ENCODE assay signal across 24 cellular contexts in the genomic region with DNA sequence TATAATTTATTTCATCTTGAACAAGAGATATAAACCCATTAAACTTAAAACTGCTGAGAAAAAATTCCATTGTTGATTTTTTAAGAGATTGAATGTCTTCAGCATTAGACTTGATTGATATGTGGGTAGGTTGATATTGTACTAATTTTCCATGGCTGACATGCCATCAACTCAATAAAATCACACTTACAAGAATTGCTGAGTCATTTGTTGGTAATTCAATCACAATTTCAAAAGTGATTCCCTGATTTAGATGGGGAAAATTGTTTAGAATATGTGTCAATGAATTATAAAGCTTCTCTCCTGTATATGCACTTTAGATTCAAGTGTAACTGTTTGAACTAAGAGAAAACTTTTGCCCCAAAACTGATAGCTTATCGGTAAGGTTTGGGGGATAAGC.
A peak's percentile ranks its signal among the peaks of the same experiment; 100 is the strongest.
DNase-seq lines count a peak whose midpoint lies in the region; ATAC-seq, FAIRE-seq and TF ChIP-seq lines count a peak whose summit lies in the region.
"Had no signal": no experiment of that assay in that cellular context is flagged by ENCODE, and none has a peak within 500 bp of the region (broad histone marks: within the 10 kb centered on the region; RNA-seq: fewer than 3 reads in every experiment).

No MANE protein-coding gene starts in this region.

- BruUV-seq in IMR-90 (replicated peaks; lab: Mats Ljungman, UMichigan), result no TSS peak
- BruUV-seq in K562 (replicated peaks; lab: Mats Ljungman, UMichigan), result no TSS peak

- DNase-seq in IMR-90 (no peak), K562 (ENCODE audit: extremely low read depth in 1 of 4, low spot score in 3 of 4) (no peak), frontal cortex (ENCODE audit: low spot score in 2 of 2) (no peak), inferior parietal cortex (ENCODE audit: extremely low spot score) (no peak), GDM1 (lab: John Stamatoyannopoulos, UW) (no peak)
- DNase-seq: 8988T; ACHN; BE2C; C1 segment of cervical spinal cord; CD4-positive, alpha-beta memory T cell; CD4-positive, CD25-positive, alpha-beta regulatory T cell; CD8-positive, alpha-beta memory T cell; COR-L47; DMS 273 treated with DMSO at 0.1 percent for 48 hours; DMS153; DMS53; DMS79; DND-41; EL; GF-D8 had no signal

- H3K9ac ChIP-seq in IMR-90 (ENCODE audit: low read depth, low read length) (no peak overlapping the region), K562 (ENCODE audit: insufficient read depth in 1 of 2, low read depth in 2 of 2, low read length in 2 of 2) (no peak overlapping the region)
- H3K9ac ChIP-seq: BLaER1 had no signal

- no peak overlapping the region for H2AFZ ChIP-seq in IMR-90 (replicated peaks; ENCODE audit: low read length, poor library complexity)
- H2AFZ ChIP-seq in K562 (ENCODE audit: low read depth, low read length), result no peak overlapping the region

- H3K4me1 ChIP-seq in IMR-90 (ENCODE audit: control insufficient read depth, insufficient read depth, low read length), result no peaks in the 10 kb centered on the region
- H3K4me1 ChIP-seq in K562 (replicated peaks in 1 of 2; ENCODE audit: control insufficient read depth in 2 of 2, insufficient read depth in 2 of 2, low read length in 2 of 2), result no peaks in the 10 kb centered on the region
- H3K4me1 ChIP-seq: BE2C, BLaER1 had no signal

- no peak overlapping the region for H3K23ac ChIP-seq in IMR-90 (ENCODE audit: low read depth, low read length)

- no peaks in the 10 kb centered on the region for H3K9me1 ChIP-seq in IMR-90 (ENCODE audit: insufficient read depth, low read length)
- H3K9me1 ChIP-seq in K562 (ENCODE audit: control insufficient read depth, insufficient read depth, low read length), result no peaks in the 10 kb centered on the region

- H2BK20ac ChIP-seq in IMR-90 (ENCODE audit: low read depth, low read length), result no peak overlapping the region

- no peaks in the 10 kb centered on the region for H3K79me2 ChIP-seq in K562 (ENCODE audit: control insufficient read depth, insufficient read depth, low read length)

- FAIRE-seq in K562 (lab: Jason Lieb, UNC), result no peak
- peak; percentile 54 for FAIRE-seq in frontal cortex (lab: Jason Lieb, UNC)
- FAIRE-seq: A204.1, GM12891, GM19239 had no signal

- in situ Hi-C loops in IMR-90 (cut with MboI; ENCODE audit: low sequenced_read_pairs), result no loop called here
- in situ Hi-C loops in K562 (cut with MboI), result no loop called here

- H3K4me2 ChIP-seq in IMR-90 (ENCODE audit: low read depth, low read length) (no peak overlapping the region), K562 (ENCODE audit: insufficient read depth, low read length) (no peak overlapping the region)
- H3K4me2 ChIP-seq: BLaER1 had no signal

- H2BK120ac ChIP-seq in IMR-90 (ENCODE audit: low read depth, low read length), result no peak overlapping the region

- intact Hi-C loops in IMR-90 (cut with micrococcal nuclease) (no loop called here), K562 (cut with micrococcal nuclease) (no loop called here)

- no peak for TF ChIP-seq EP300 in K562 (IDR thresholded peaks at IDR 0.05; ENCODE audit: low read length)

- ATAC-seq in IMR-90 (ENCODE audit: low read depth) (no peak), K562 (no peak)

- WGBS in IMR-90 (ENCODE audit: extremely low coverage in 2 of 2, insufficient read length in 1 of 2), 2 experiments, result no CpG with 5 or more reads among the region's 1 CpG
- 8% methylated on average over 1 of the region's 1 CpG for WGBS in K562 (ENCODE audit: insufficient coverage, low coverage, missing lambda C conversion rate)

- no peak overlapping the region for H3K14ac ChIP-seq in IMR-90 (replicated peaks; ENCODE audit: low read depth, low read length)

- H4K5ac ChIP-seq in IMR-90 (ENCODE audit: low read depth, low read length), result no peak overlapping the region

- H2BK5ac ChIP-seq in IMR-90 (ENCODE audit: low read depth, low read length, poor library complexity, severe bottlenecking), result no peak overlapping the region

- no peaks in the 10 kb centered on the region for H3K79me1 ChIP-seq in IMR-90 (ENCODE audit: low read depth in 1 of 2, low read length in 2 of 2)

- no peak overlapping the region for H3K56ac ChIP-seq in IMR-90 (ENCODE audit: extremely low read depth, insufficient read depth, low read length)

- no peaks in the 10 kb centered on the region for H4K20me1 ChIP-seq in IMR-90 (ENCODE audit: insufficient read depth, low read length)
- H4K20me1 ChIP-seq in K562 (replicated peaks; ENCODE audit: control insufficient read depth, insufficient read depth, low read length), result no peaks in the 10 kb centered on the region
- H4K20me1 ChIP-seq: BLaER1 had no signal

- no peak for TF ChIP-seq POLR2A in IMR-90 (IDR thresholded peaks at IDR 0.05; ENCODE audit: low read depth, low read length)
- TF ChIP-seq POLR2A in K562 (conservative IDR thresholded peaks at IDR 0.05), result no peak

- H3K4me3 ChIP-seq in IMR-90 (ENCODE audit: insufficient read depth, low read depth, low read length), result no peak overlapping the region
- no peak overlapping the region for H3K4me3 ChIP-seq in K562
- H3K4me3 ChIP-seq: BLaER1 had no signal

- H2AK9ac ChIP-seq in IMR-90 (replicated peaks; ENCODE audit: low read depth, low read length, poor library complexity), result no peak overlapping the region

- H4K91ac ChIP-seq in IMR-90 (ENCODE audit: insufficient read depth, low read depth, low read length), result no peak overlapping the region

- H3K18ac ChIP-seq in IMR-90 (ENCODE audit: low read depth, low read length), result no peak overlapping the region

- CTCF ChIA-PET in IMR-90 (lab: Yijun Ruan, JAX), result no interaction called here
- CTCF ChIA-PET in K562 (lab: Yijun Ruan, JAX; ENCODE audit: low intra/inter-chr PET ratio), result no interaction called here

- H4K8ac ChIP-seq in IMR-90 (ENCODE audit: low read depth in 2 of 2, low read length in 2 of 2), result no peak overlapping the region

- dilution Hi-C loops in IMR-90 (cut with HindIII; ENCODE audit: low sequenced_read_pairs, unreplicated experiment), result no loop called here

- H3K4ac ChIP-seq in IMR-90 (ENCODE audit: low read depth, low read length), result no peak overlapping the region

- H3K9me3 ChIP-seq in IMR-90 (ENCODE audit: control insufficient read depth, insufficient read depth, low read length), result peaks cover 6% of the 10 kb centered on the region
- H3K9me3 ChIP-seq in K562 (replicated peaks; ENCODE audit: control insufficient read depth, insufficient read depth, low read depth, low read length), result no peaks in the 10 kb centered on the region; the same call in 1 of the 2 replicates
- H3K9me3 ChIP-seq: BE2C had no signal

- no peak overlapping the region for H2BK15ac ChIP-seq in IMR-90 (ENCODE audit: low read depth, low read length)

- H2AK5ac ChIP-seq in IMR-90 (ENCODE audit: low read depth, low read length), result no peak overlapping the region

- no peaks in the 10 kb centered on the region for H3K36me3 ChIP-seq in IMR-90 (ENCODE audit: control insufficient read depth, insufficient read depth, low read length)
- H3K36me3 ChIP-seq in K562 (ENCODE audit: control insufficient read depth, insufficient read depth, low read length), result no peaks in the 10 kb centered on the region
- H3K36me3 ChIP-seq: BE2C, BLaER1 had no signal

- POLR2A ChIA-PET in IMR-90 (lab: Charles Lee; ENCODE audit: unreplicated experiment), result no interaction called here
- POLR2A ChIA-PET in K562 (lab: Yijun Ruan, JAX), result no interaction called here

- no peak for TF ChIP-seq RAD21 in IMR-90 (IDR thresholded peaks at IDR 0.05; ENCODE audit: low read length)
- TF ChIP-seq RAD21 in K562 (CRISPR knock-in tag; conservative IDR thresholded peaks at IDR 0.05 in 1 of 2, IDR thresholded peaks at IDR 0.05 in 1 of 2), result no peak

- TF ChIP-seq CTCF in IMR-90 (conservative IDR thresholded peaks at IDR 0.05; ENCODE audit: low read depth, low read length) (no peak), K562 (IDR thresholded peaks at IDR 0.05 in 2 of 3, conservative IDR thresholded peaks at IDR 0.05 in 1 of 3; ENCODE audit: insufficient read depth in 2 of 3, low read depth in 1 of 3, low read length in 3 of 3) (no peak)

- H3K27me3 ChIP-seq in IMR-90 (ENCODE audit: control insufficient read depth, insufficient read depth, low read length), result no peaks in the 10 kb centered on the region
- H3K27me3 ChIP-seq in K562 (ENCODE audit: control insufficient read depth in 2 of 2, insufficient read depth in 2 of 2, low read length in 2 of 2), result no peaks in the 10 kb centered on the region
- H3K27me3 ChIP-seq: BE2C, BLaER1 had no signal

- H3K27ac ChIP-seq in IMR-90 (ENCODE audit: insufficient read depth, low read length) (no peak overlapping the region), K562 (ENCODE audit: extremely low read depth, low read depth, low read length) (no peak overlapping the region)
- H3K27ac ChIP-seq: BLaER1 had no signal

TF ChIP-seq in IMR-90, 13 proteins besides CTCF, POLR2A, EP300 and RAD21:
- TF ChIP-seq MAFK (IDR thresholded peaks at IDR 0.05; ENCODE audit: low read depth, low read length), result 0 out of 2 replicates have a peak, but pooled peaks have one; percentile 10
- peak; percentile 83 for TF ChIP-seq NFE2L2 (IDR thresholded peaks at IDR 0.05; ENCODE audit: low read depth, low read length)
- no peak for TF ChIP-seq MXI1 (IDR thresholded peaks at IDR 0.05; ENCODE audit: borderline replicate concordance, low read depth, low read length)
- TF ChIP-seq MAZ (IDR thresholded peaks at IDR 0.05; ENCODE audit: borderline replicate concordance, low read depth, low read length), result no peak

TF ChIP-seq in K562, 482 proteins besides CTCF, POLR2A, EP300 and RAD21:
- peak; percentile 36; the same call in 1 of the 2 replicates for TF ChIP-seq MAFG (tag; conservative IDR thresholded peaks at IDR 0.05)
- TF ChIP-seq, protein P1, sequence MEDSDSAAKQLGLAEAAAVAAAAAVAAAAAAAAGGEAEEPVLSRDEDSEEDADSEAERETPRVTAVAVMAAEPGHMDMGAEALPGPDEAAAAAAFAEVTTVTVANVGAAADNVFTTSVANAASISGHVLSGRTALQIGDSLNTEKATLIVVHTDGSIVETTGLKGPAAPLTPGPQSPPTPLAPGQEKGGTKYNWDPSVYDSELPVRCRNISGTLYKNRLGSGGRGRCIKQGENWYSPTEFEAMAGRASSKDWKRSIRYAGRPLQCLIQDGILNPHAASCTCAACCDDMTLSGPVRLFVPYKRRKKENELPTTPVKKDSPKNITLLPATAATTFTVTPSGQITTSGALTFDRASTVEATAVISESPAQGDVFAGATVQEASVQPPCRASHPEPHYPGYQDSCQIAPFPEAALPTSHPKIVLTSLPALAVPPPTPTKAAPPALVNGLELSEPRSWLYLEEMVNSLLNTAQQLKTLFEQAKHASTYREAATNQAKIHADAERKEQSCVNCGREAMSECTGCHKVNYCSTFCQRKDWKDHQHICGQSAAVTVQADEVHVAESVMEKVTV (CRISPR knock-in tag; IDR thresholded peaks at IDR 0.05), result no peak
